10 cellular contexts compared by ENCODE assay signal in the genomic region with DNA sequence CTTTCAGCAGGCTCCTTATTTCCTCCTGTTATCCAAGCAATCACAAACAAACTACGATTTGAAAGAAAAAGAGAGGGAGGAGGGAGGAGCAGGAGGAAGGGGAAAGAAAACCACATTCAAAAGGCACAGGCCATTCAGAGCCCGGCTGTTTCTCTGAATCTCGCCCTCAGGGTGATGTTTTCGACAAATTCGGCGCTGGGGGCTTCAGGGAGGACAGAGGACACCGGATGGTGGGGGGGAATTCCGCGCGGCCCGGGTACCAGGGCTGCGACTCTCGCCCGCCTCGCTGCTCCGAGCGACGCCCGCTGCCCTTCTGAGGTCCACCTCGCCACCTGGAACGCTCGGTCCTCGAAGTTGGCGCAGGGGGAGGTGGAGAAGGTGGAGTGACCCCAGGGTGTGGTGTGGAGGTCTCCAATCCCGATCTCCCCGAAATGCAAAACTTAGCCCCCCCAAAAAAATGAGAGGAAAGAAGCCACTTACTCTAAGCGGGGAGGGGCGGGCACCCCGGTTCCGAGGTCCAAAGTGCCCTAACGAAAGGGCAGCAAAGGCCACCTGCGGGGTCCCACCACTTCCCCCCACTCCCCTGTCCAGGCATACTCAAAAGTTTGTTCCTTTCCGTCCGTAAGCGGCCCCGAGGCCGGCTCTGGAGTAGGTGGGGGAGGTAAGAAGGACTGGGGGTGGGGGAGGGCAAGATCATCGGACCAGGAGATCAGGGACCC. TPM values are rescaled to one million over a fixed set of nuclear protein-coding genes. Genes with fewer than 3 reads are reported as not detected.
DNase-seq lines count a peak whose midpoint lies in the region; ATAC-seq and TF ChIP-seq lines count a peak whose summit lies in the region.
"Had no signal": no experiment of that assay in that cellular context is flagged by ENCODE, and none has a peak within 500 bp of the region (broad histone marks: within the 10 kb centered on the region; RNA-seq: fewer than 3 reads in every experiment).

No MANE protein-coding gene starts in this region.

- peak overlapping the region in 7 of 10 donors; percentile 21 to 43 (median 32) for H3K4me3 ChIP-seq in heart right ventricle
- H3K4me3 ChIP-seq in aorta (ENCODE audit: low read length in 2 of 2): peak overlapping the region; percentile 48 to 53

- 2 to 3% methylated on average over 38 of the region's 38 CpGs for WGBS in heart right ventricle, 2 donors
- 1% methylated on average over 31 to 38 of the region's 38 CpGs for WGBS in aorta, 2 donors

- H3K4me1 Mint-ChIP-seq in endothelial cell (ENCODE audit: unreplicated experiment): peaks cover 8% of the 10 kb centered on the region
- peaks cover 18% of the 10 kb centered on the region for H3K4me1 Mint-ChIP-seq in nephron progenitor cell
- no peaks in the 10 kb centered on the region for H3K4me1 Mint-ChIP-seq in T-helper 2 cell treated with Interferon-gamma antibody and Interleukin-4, amounts not matched to agents 5 μg/mL and 100 μg/mL, for 36 hours (ENCODE audit: low read depth)

- peaks cover 0 to 18% (median 13%) of the 10 kb centered on the region in 9 donors for H3K4me1 ChIP-seq in heart right ventricle
- H3K4me1 ChIP-seq in aorta (ENCODE audit: control insufficient read depth in 1 of 2, insufficient read depth in 2 of 2, low read length in 2 of 2): peaks cover 2 to 3% of the 10 kb centered on the region in 2 donors

- DNase-seq in heart right ventricle: peak in 1 of 2 donors; percentile 7
- DNase-seq in Right ventricle myocardium inferior (ENCODE audit: missing footprints): no peak
- peak; percentile 26 for DNase-seq in endothelial cell (ENCODE audit: low spot score)
- peak; percentile 50 for DNase-seq in nephron progenitor cell
- DNase-seq in aorta: no peak
- no peak for DNase-seq in hippocampal formation (lab: John Stamatoyannopoulos, UW)
- no peak for DNase-seq in T-helper 2 cell treated with Interferon-gamma antibody and Interleukin-4, amounts not matched to agents 5 μg/mL and 100 μg/mL, for 36 hours (ENCODE audit: low spot score)
- DNase-seq: activated CD4-positive, CD25-positive, alpha-beta regulatory T cell treated with anti-CD3 and anti-CD28 coated beads, Interleukin-2, amount 50 U/mL, for 72 hours had no signal

- H3K9me3 ChIP-seq in heart right ventricle (no peaks in the 10 kb centered on the region), aorta (ENCODE audit: control insufficient read depth, low read length) (no peaks in the 10 kb centered on the region)

- H3K36me3 Mint-ChIP-seq in endothelial cell (ENCODE audit: low read depth, unreplicated experiment) (no peaks in the 10 kb centered on the region), nephron progenitor cell (ENCODE audit: low read depth) (no peaks in the 10 kb centered on the region)
- H3K36me3 Mint-ChIP-seq in T-helper 2 cell treated with Interferon-gamma antibody and Interleukin-4, amounts not matched to agents 5 μg/mL and 100 μg/mL, for 36 hours (ENCODE audit: low read depth): no peaks in the 10 kb centered on the region

- H3K27ac Mint-ChIP-seq in endothelial cell (ENCODE audit: unreplicated experiment): no peak overlapping the region
- H3K27ac Mint-ChIP-seq in nephron progenitor cell: no peak overlapping the region
- H3K27ac Mint-ChIP-seq in T-helper 2 cell treated with Interferon-gamma antibody and Interleukin-4, amounts not matched to agents 5 μg/mL and 100 μg/mL, for 36 hours: no peak overlapping the region
- H3K27ac Mint-ChIP-seq: IgD-negative memory B cell had no signal

- no peak for ATAC-seq in heart right ventricle
- no peak for ATAC-seq in Right ventricle myocardium inferior
- no peak for ATAC-seq in aorta (ENCODE audit: low FRiP score)
- ATAC-seq in GM19455 (IDR thresholded peaks at IDR 0.05; ENCODE audit: unreplicated experiment): no peak

- TF ChIP-seq CTCF in heart right ventricle (IDR thresholded peaks at IDR 0.05) (no peak), endothelial cell (IDR thresholded peaks at IDR 0.05; ENCODE audit: unreplicated experiment) (no peak), nephron progenitor cell (IDR thresholded peaks at IDR 0.05) (no peak)

- H3K4me3 Mint-ChIP-seq in endothelial cell (ENCODE audit: unreplicated experiment): peak overlapping the region; percentile 94
- H3K4me3 Mint-ChIP-seq in nephron progenitor cell: peak overlapping the region; percentile 83
- H3K4me3 Mint-ChIP-seq in T-helper 2 cell treated with Interferon-gamma antibody and Interleukin-4, amounts not matched to agents 5 μg/mL and 100 μg/mL, for 36 hours: no peak overlapping the region
- H3K4me3 Mint-ChIP-seq: IgD-negative memory B cell had no signal

- no peaks in the 10 kb centered on the region for H3K36me3 ChIP-seq in heart right ventricle
- H3K36me3 ChIP-seq in aorta (ENCODE audit: control insufficient read depth in 1 of 2, insufficient read depth in 2 of 2, low read length in 1 of 2): no peaks in the 10 kb centered on the region

- H3K9me3 Mint-ChIP-seq in endothelial cell (ENCODE audit: unreplicated experiment) (peaks cover 7% of the 10 kb centered on the region), nephron progenitor cell (no peaks in the 10 kb centered on the region)
- no peaks in the 10 kb centered on the region for H3K9me3 Mint-ChIP-seq in T-helper 2 cell treated with Interferon-gamma antibody and Interleukin-4, amounts not matched to agents 5 μg/mL and 100 μg/mL, for 36 hours

- no peak overlapping the region for H3K27ac ChIP-seq in heart right ventricle
- no peak overlapping the region for H3K27ac ChIP-seq in aorta (ENCODE audit: low read depth in 1 of 2, low read length in 2 of 2)

- H3K27me3 Mint-ChIP-seq in endothelial cell (ENCODE audit: unreplicated experiment) (peaks cover 10% of the 10 kb centered on the region), nephron progenitor cell (ENCODE audit: low read depth, poor library complexity) (peaks cover 74% of the 10 kb centered on the region)
- peaks cover 39% of the 10 kb centered on the region for H3K27me3 Mint-ChIP-seq in T-helper 2 cell treated with Interferon-gamma antibody and Interleukin-4, amounts not matched to agents 5 μg/mL and 100 μg/mL, for 36 hours (ENCODE audit: low read depth)

- H3K27me3 ChIP-seq in heart right ventricle (peaks cover 0 to 95% (median 84%) of the 10 kb centered on the region in 7 donors), aorta (ENCODE audit: control insufficient read depth in 1 of 2, insufficient read depth in 2 of 2, low read length in 1 of 2) (no peaks in the 10 kb centered on the region)

- intact Hi-C loops in heart right ventricle (cut with DNase I): loop anchor here in 1 of 10 donors (10.0 kb wide), 1 partner anchor 59 kb away; no protein-coding TSS in a partner anchor
- intact Hi-C loops in Right ventricle myocardium inferior (cut with DNase I): no loop called here
- intact Hi-C loops in aorta (cut with DNase I): no loop called here

RNA-seq across cellular contexts. Expression of a gene that starts 1.2 kb away (rescaled TPM):
- not detected for total RNA-seq in heart right ventricle
- polyA plus RNA-seq in heart right ventricle: not detected
- total RNA-seq in Right ventricle myocardium inferior: not detected
- total RNA-seq in endothelial cell (ENCODE audit: unreplicated experiment): 8.5 TPM
- not detected for total RNA-seq in aorta
- polyA plus RNA-seq in aorta: 1 to 10 TPM in 1 of 2 donors, not detected in 1; 1.3 TPM
- polyA plus RNA-seq: IgD-negative memory B cell had no signal

Comparison
In these comparisons a context has a peak if more than half of its experiments do, and no peak if none do; other contexts are left out.
1. DNase-seq: peak in endothelial cell (single experiment) and nephron progenitor cell (single experiment); none in Right ventricle myocardium inferior (single experiment), aorta (0 of 2), hippocampal formation (0 of 2) and T-helper 2 cell treated with Interferon-gamma antibody and Interleukin-4, amounts not matched to agents 5 μg/mL and 100 μg/mL, for 36 hours (single experiment).